In the genomic region with DNA sequence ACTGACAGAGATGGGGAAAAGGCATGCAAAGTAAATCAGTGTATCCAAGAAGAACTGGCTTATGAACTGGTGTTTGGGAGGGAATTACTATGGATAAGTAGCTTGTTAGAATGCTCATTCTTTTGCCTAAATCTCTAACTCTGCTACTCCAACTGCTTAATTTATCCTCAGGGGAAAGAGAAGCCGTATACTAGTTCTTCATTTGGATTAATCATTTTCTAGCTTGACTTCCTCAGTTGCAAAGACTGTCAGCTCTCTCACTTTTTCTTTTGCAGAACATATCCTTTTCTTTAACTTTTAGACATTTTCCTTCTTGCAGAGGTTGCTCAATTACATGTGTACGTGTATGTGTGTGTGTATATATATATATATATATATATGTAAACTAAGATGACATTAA, we compare ENCODE assay signal across 17 cellular contexts. TPM values are rescaled to one million over a fixed set of nuclear protein-coding genes. Genes with fewer than 3 reads are reported as not detected.
DNase-seq lines count a peak whose midpoint lies in the region; ATAC-seq and TF ChIP-seq lines count a peak whose summit lies in the region.
"Had no signal": no experiment of that assay in that cellular context is flagged by ENCODE, and none has a peak within 500 bp of the region (broad histone marks: within the 10 kb centered on the region; RNA-seq: fewer than 3 reads in every experiment).

No MANE protein-coding gene starts in this region.

- H3K4me3 Mint-ChIP-seq in CD14-positive monocyte (peak overlapping the region in 1 of 2 donors; percentile 63), immature natural killer cell (peak overlapping the region; percentile 55 to 82 (median 59))
- H3K4me3 Mint-ChIP-seq: activated B cell treated with CpG ODN at 0.5 μM for 24 hours, naive B cell had no signal

- peak overlapping the region; percentile 29; the same call in 1 of the 2 replicates for H3K9ac ChIP-seq in OCI-LY3 (ENCODE audit: low read length)

- H3K27me3 Mint-ChIP-seq in CD14-positive monocyte (ENCODE audit: low read depth in 3 of 3) (peaks cover 0 to 2% (median 1%) of the 10 kb centered on the region in 3 donors), immature natural killer cell (ENCODE audit: low read depth in 3 of 3) (peaks cover 3 to 9% (median 5%) of the 10 kb centered on the region in 3 donors)

- peaks cover 35% of the 10 kb centered on the region for H3K4me1 Mint-ChIP-seq in CD14-positive monocyte
- H3K4me1 Mint-ChIP-seq in immature natural killer cell: peaks cover 0 to 55% of the 10 kb centered on the region in 2 donors

- H3K36me3 Mint-ChIP-seq in CD14-positive monocyte (peaks cover 3 to 7% of the 10 kb centered on the region in 2 donors), immature natural killer cell (peaks cover 0 to 5% (median 0%) of the 10 kb centered on the region in 3 donors)
- H3K36me3 Mint-ChIP-seq: naive B cell had no signal

- TF ChIP-seq CTCF in CD14-positive monocyte (IDR thresholded peaks at IDR 0.05): no peak
- no peak for TF ChIP-seq CTCF in OCI-LY3 (IDR thresholded peaks at IDR 0.05; ENCODE audit: low read depth, low read length)

- H3K79me2 ChIP-seq in OCI-LY3 (ENCODE audit: low read length): no peaks in the 10 kb centered on the region

- H3K4me1 ChIP-seq in OCI-LY3 (ENCODE audit: low read length): peaks cover 42% of the 10 kb centered on the region

- H3K27ac Mint-ChIP-seq in CD14-positive monocyte: peak overlapping the region; percentile 43 to 85 (median 77)
- H3K27ac Mint-ChIP-seq in immature natural killer cell: peak overlapping the region in 5 of 6 donors; percentile 82 to 94 (median 91)
- H3K27ac Mint-ChIP-seq: activated B cell treated with CpG ODN at 0.5 μM for 24 hours had no signal

- DNase-seq in CD14-positive monocyte (ENCODE audit: low spot score) (no peak), immature natural killer cell (no peak), glomerular visceral epithelial cell (ENCODE audit: extremely low spot score) (no peak), substantia nigra (lab: John Stamatoyannopoulos, UW) (no peak), NCI-H510A (lab: John Stamatoyannopoulos, UW) (no peak)
- DNase-seq: activated B cell treated with CpG ODN at 0.5 μM for 24 hours; activated effector memory CD4-positive, alpha-beta T cell treated with anti-CD3 and anti-CD28 coated beads, Interleukin-2, amount 50 U/mL, for 16 hours; naive B cell; right cardiac atrium; stimulated activated CD4-positive, alpha-beta T cell treated with anti-CD3 and anti-CD28 coated beads, Interleukin-4, amount 100 ng/mL, for 1 hour; stimulated activated naive CD4-positive, alpha-beta T cell had no signal

- no peak overlapping the region for H2AFZ ChIP-seq in OCI-LY3 (ENCODE audit: low read depth, low read length)

- intact Hi-C loops in CD14-positive monocyte (cut with micrococcal nuclease): loop anchor here in 1 of 2 donors (10.0 kb wide), 1 partner anchor 49 kb away; no protein-coding TSS in a partner anchor

- no peaks in the 10 kb centered on the region for H3K27me3 ChIP-seq in OCI-LY3 (ENCODE audit: low read depth, low read length)
- H3K27me3 ChIP-seq: cardiac muscle cell had no signal

- H3K27ac ChIP-seq in OCI-LY3 (ENCODE audit: low read length) (peak overlapping the region; percentile 69), substantia nigra (ENCODE audit: low read depth, low read length, poor library complexity, severe bottlenecking) (no peak overlapping the region)
- H3K27ac ChIP-seq: C4-2B, cardiac muscle cell, SK-N-MC had no signal

- H3K36me3 ChIP-seq in OCI-LY3 (replicated peaks; ENCODE audit: low read depth, low read length): no peaks in the 10 kb centered on the region
- H3K36me3 ChIP-seq: cardiac muscle cell had no signal

- peak; percentile 53 for ATAC-seq in GM18511 (IDR thresholded peaks at IDR 0.05; ENCODE audit: unreplicated experiment)
- ATAC-seq: left lobe of liver had no signal

- H4K20me1 ChIP-seq in OCI-LY3 (ENCODE audit: insufficient read depth, low read length): no peaks in the 10 kb centered on the region

- H3K9me3 Mint-ChIP-seq in CD14-positive monocyte (peaks cover 0 to 2% (median 0%) of the 10 kb centered on the region in 7 donors), immature natural killer cell (no peaks in the 10 kb centered on the region)
- H3K9me3 Mint-ChIP-seq: activated B cell treated with CpG ODN at 0.5 μM for 24 hours, naive B cell had no signal

- no peaks in the 10 kb centered on the region for H3K9me3 ChIP-seq in OCI-LY3 (ENCODE audit: insufficient read depth, low read length)

- peak overlapping the region; percentile 55 for H3K4me3 ChIP-seq in OCI-LY3 (ENCODE audit: low read length)
- H3K4me3 ChIP-seq: cardiac muscle cell, SK-N-MC had no signal

- peak overlapping the region; percentile 81 for H3K4me2 ChIP-seq in OCI-LY3 (ENCODE audit: low read length)

RNA-seq across cellular contexts. Expression of a gene that starts 21.9 kb away (rescaled TPM):
- polyA plus RNA-seq in CD14-positive monocyte (1 to 10 TPM; 1.1 to 3.3 TPM), immature natural killer cell (10 to 100 TPM in 1 of 3 donors, 1 to 10 TPM in 2; 5.5 to 15.9 (median 7.3) TPM)
